Comparison of ENCODE assay signal across 12 cellular contexts in the genomic region with DNA sequence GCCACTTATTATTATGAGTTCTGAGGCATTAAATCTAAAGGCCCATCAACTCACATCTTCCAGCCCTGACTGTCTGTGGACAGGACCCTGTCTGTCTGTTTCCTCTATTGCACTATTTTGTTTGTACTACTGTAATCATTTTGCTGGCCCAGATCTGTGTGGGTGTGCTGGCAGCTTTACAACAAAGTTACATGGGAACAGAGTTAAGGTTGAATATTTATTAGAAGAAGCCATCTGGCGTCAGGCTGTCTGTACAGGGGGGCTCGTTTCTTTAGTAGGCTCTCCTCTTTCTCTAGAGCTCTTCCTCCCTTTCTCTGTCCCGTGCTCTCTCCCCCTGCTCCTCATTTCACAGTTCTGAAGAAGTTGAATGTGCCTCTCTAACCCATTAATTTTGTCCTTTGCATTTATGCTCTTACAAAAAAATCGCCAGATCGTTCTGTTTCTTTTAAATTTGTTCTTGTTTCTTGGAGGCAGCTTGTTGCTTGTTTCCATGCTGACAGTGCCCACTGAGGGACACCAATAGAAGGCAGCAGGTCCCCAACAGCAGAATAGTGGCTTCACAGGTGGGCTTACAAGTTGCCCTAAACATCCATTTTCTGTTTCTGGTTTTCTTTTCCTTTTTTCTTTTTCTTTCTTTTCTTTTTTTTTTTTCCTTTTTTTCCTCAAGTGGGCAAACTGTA.
A peak's percentile ranks its signal among the peaks of the same experiment; 100 is the strongest.
DNase-seq lines count a peak whose midpoint lies in the region; TF ChIP-seq lines count a peak whose summit lies in the region.
"Had no signal": no experiment of that assay in that cellular context is flagged by ENCODE, and none has a peak within 500 bp of the region (broad histone marks: within the 10 kb centered on the region; RNA-seq: fewer than 3 reads in every experiment).

No MANE protein-coding gene starts in this region.

- no peaks in the 10 kb centered on the region for H3K9me3 Mint-ChIP-seq in CD8-positive, alpha-beta memory T cell
- H3K9me3 Mint-ChIP-seq: activated T-cell treated with anti-CD3 and anti-CD28 coated beads, Interleukin-2, amount 50 U/mL, for 24 hours; nephron had no signal

- H3K4me2 ChIP-seq in skeletal muscle satellite cell (ENCODE audit: low read length), result peak overlapping the region; percentile 71

- peak overlapping the region; percentile 69 for H3K4me3 ChIP-seq in SK-N-MC
- peak overlapping the region; percentile 32 for H3K4me3 ChIP-seq in skeletal muscle satellite cell (ENCODE audit: low read length)
- H3K4me3 ChIP-seq in CD8-positive, alpha-beta memory T cell (ENCODE audit: low read length), result no peak overlapping the region
- H3K4me3 ChIP-seq in spleen, result no peak overlapping the region
- no peak overlapping the region for H3K4me3 ChIP-seq in tibial artery

- CTCF ChIA-PET in CD8-positive, alpha-beta memory T cell (lab: Charles Lee), result no interaction called here

- H3K27ac ChIP-seq in SK-N-MC (peak overlapping the region; percentile 94), spleen (no peak overlapping the region), tibial artery (no peak overlapping the region)
- no peak overlapping the region for H3K27ac ChIP-seq in CD8-positive, alpha-beta memory T cell (ENCODE audit: low read depth, low read length)

- H3K4me1 Mint-ChIP-seq in CD8-positive, alpha-beta memory T cell, result no peaks in the 10 kb centered on the region

- H3K27ac Mint-ChIP-seq in CD8-positive, alpha-beta memory T cell, result no peak overlapping the region
- H3K27ac Mint-ChIP-seq: activated T-cell treated with anti-CD3 and anti-CD28 coated beads, Interleukin-2, amount 50 U/mL, for 24 hours; nephron had no signal

- H3K4me3 Mint-ChIP-seq in CD8-positive, alpha-beta memory T cell, result no peak overlapping the region
- H3K4me3 Mint-ChIP-seq: activated T-cell treated with anti-CD3 and anti-CD28 coated beads, Interleukin-2, amount 50 U/mL, for 24 hours; nephron had no signal

- H3K9me3 ChIP-seq in SK-N-MC (ENCODE audit: low read depth, low read length), result no peaks in the 10 kb centered on the region
- no peaks in the 10 kb centered on the region for H3K9me3 ChIP-seq in skeletal muscle satellite cell (replicated peaks; ENCODE audit: low read length)
- no peaks in the 10 kb centered on the region for H3K9me3 ChIP-seq in CD8-positive, alpha-beta memory T cell (ENCODE audit: low read length)
- no peaks in the 10 kb centered on the region for H3K9me3 ChIP-seq in spleen
- no peaks in the 10 kb centered on the region for H3K9me3 ChIP-seq in tibial artery

- TF ChIP-seq CTCF in spleen (IDR thresholded peaks at IDR 0.05 in 8 of 11, conservative IDR thresholded peaks at IDR 0.05 in 3 of 11) (no peak), tibial artery (IDR thresholded peaks at IDR 0.05) (no peak)

- intact Hi-C loops in spleen (cut with DNase I; ENCODE audit: low total_unique reads), result no loop called here
- intact Hi-C loops in tibial artery (cut with DNase I; ENCODE audit: low total_unique reads), result no loop called here

- no peaks in the 10 kb centered on the region for H3K36me3 ChIP-seq in SK-N-MC (ENCODE audit: insufficient read depth, low read length)
- no peaks in the 10 kb centered on the region for H3K36me3 ChIP-seq in skeletal muscle satellite cell (ENCODE audit: insufficient read depth, low read length)
- no peaks in the 10 kb centered on the region for H3K36me3 ChIP-seq in CD8-positive, alpha-beta memory T cell (ENCODE audit: insufficient read depth, low read length)
- no peaks in the 10 kb centered on the region for H3K36me3 ChIP-seq in spleen
- H3K36me3 ChIP-seq in tibial artery, result no peaks in the 10 kb centered on the region

- no peak for TF ChIP-seq POLR2A in spleen (IDR thresholded peaks at IDR 0.05)

- H3K36me3 Mint-ChIP-seq in CD8-positive, alpha-beta memory T cell, result no peaks in the 10 kb centered on the region

- H3K27me3 ChIP-seq in skeletal muscle satellite cell (ENCODE audit: control insufficient read depth, insufficient read depth, low read length), result no peaks in the 10 kb centered on the region
- peaks cover 2% of the 10 kb centered on the region for H3K27me3 ChIP-seq in CD8-positive, alpha-beta memory T cell (ENCODE audit: insufficient read depth, low read length, poor library complexity, severe bottlenecking)
- no peaks in the 10 kb centered on the region for H3K27me3 ChIP-seq in spleen (replicated peaks in 1 of 7)
- H3K27me3 ChIP-seq in tibial artery, result no peaks in the 10 kb centered on the region

- WGBS in spleen, 5 donors, result 62 to 78% (median 69%) methylated on average over 5 of the region's 5 CpGs

- DNase-seq in ELR (ENCODE audit: low read depth) (peak; percentile 46), SK-N-MC (ENCODE audit: low read depth, low spot score) (peak; percentile 78), glomerular visceral epithelial cell (ENCODE audit: extremely low spot score) (peak; percentile 27), spleen (no peak), HuH-7.5 (ENCODE audit: low spot score) (no peak), tibial artery (no peak)
- DNase-seq in CD8-positive, alpha-beta memory T cell, result no peak
- DNase-seq: activated T-cell treated with anti-CD3 and anti-CD28 coated beads, Interleukin-2, amount 50 U/mL, for 24 hours; GDM1; NCI-H2081 had no signal

- H3K4me1 ChIP-seq in skeletal muscle satellite cell (ENCODE audit: control insufficient read depth, insufficient read depth, low read length) (peaks cover 34% of the 10 kb centered on the region), spleen (peaks cover 0 to 5% (median 0%) of the 10 kb centered on the region in 6 donors), tibial artery (peaks cover 0 to 9% (median 6%) of the 10 kb centered on the region in 4 donors)
- no peaks in the 10 kb centered on the region for H3K4me1 ChIP-seq in CD8-positive, alpha-beta memory T cell (ENCODE audit: insufficient read depth, low read length)

- H3K9ac ChIP-seq in SK-N-MC (ENCODE audit: insufficient read length) (peak overlapping the region; percentile 57), skeletal muscle satellite cell (ENCODE audit: low read depth, low read length) (peak overlapping the region; percentile 47)

- POLR2A ChIA-PET in CD8-positive, alpha-beta memory T cell (lab: Charles Lee), result no interaction called here

- H3K27me3 Mint-ChIP-seq in CD8-positive, alpha-beta memory T cell, result peaks cover 6 to 21% of the 10 kb centered on the region in 2 donors

Comparison
In these comparisons a context has a peak if more than half of its experiments do, and no peak if none do; other contexts are left out.
1. DNase-seq: peak in ELR (single experiment), SK-N-MC (single experiment) and glomerular visceral epithelial cell (single experiment); none in CD8-positive, alpha-beta memory T cell (0 of 5), spleen (single experiment), HuH-7.5 (single experiment) and tibial artery (0 of 2).
2. H3K4me3 ChIP-seq: peak in SK-N-MC (single experiment) and skeletal muscle satellite cell (single experiment); none in CD8-positive, alpha-beta memory T cell (single experiment), spleen (0 of 8) and tibial artery (0 of 2).